ENCODE assay signal across 15 cellular contexts in the genomic region with DNA sequence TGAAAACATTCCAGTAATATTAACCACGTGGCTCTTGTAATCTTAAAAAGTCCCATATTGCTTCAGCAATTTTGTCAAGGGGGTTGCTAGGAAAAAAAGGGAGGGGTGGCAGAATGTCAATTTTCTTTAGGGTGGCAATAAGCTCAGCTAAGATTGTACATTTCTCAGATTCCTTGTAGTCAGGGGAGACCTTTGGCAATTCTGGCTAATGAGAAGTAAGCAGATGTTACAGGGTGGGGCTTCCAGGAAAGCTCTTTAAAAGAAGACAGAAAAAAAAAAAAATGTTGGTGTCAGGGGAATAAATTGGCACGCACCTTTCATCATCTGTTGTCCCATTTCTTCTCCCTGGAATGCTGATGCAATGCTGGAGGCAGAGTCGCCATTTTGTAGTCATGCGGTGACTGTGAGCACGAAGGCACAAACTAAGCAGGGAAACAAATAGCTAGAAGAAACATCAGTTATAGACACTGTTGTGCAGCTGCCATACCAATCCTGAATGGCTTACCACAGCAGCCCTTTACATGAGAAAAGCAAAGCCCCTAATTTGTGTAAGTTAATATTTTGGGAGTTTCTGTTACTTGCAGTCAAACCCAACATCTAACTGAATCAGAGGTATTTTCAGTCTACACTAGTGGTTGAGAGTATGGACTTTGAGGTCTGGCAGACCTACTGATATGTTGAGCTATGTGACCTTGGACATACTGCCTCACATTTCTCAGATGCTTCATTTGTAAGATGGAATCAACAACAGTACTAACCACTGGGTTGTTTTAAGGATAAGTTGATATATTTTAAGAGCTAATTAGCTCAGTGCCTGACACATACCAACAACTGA. TPM values are rescaled to one million over a fixed set of nuclear protein-coding genes. Genes with fewer than 3 reads are reported as not detected.
DNase-seq lines count a peak whose midpoint lies in the region; ATAC-seq and TF ChIP-seq lines count a peak whose summit lies in the region.
"Had no signal": no experiment of that assay in that cellular context is flagged by ENCODE, and none has a peak within 500 bp of the region (broad histone marks: within the 10 kb centered on the region; RNA-seq: fewer than 3 reads in every experiment).

No MANE protein-coding gene starts in this region.

- TF ChIP-seq CTCF in choroid plexus epithelial cell (conservative IDR thresholded peaks at IDR 0.05; ENCODE audit: low read depth, low read length) (no peak), type B pancreatic cell (conservative IDR thresholded peaks at IDR 0.05) (no peak), glutamatergic neuron (IDR thresholded peaks at IDR 0.05; ENCODE audit: partially characterized antibody, unreplicated experiment) (no peak)

- peak overlapping the region; percentile 10; the same call in 1 of the 2 replicates for H3K4me3 ChIP-seq in GM08714 (ENCODE audit: low read length)
- no peak overlapping the region for H3K4me3 ChIP-seq in choroid plexus epithelial cell (ENCODE audit: low read depth, low read length)

- ATAC-seq in GM19395 (IDR thresholded peaks at IDR 0.05; ENCODE audit: unreplicated experiment) = peak; percentile 42
- peak; percentile 28 for ATAC-seq in HG03108 (IDR thresholded peaks at IDR 0.05; ENCODE audit: unreplicated experiment)
- ATAC-seq: naive thymus-derived CD8-positive, alpha-beta T cell had no signal

- H3K27ac Mint-ChIP-seq in type B pancreatic cell (no peak overlapping the region), glutamatergic neuron (ENCODE audit: unreplicated experiment) (no peak overlapping the region)

- H3K4me1 Mint-ChIP-seq in type B pancreatic cell (ENCODE audit: unreplicated experiment) = peaks cover 9% of the 10 kb centered on the region
- H3K4me1 Mint-ChIP-seq in glutamatergic neuron (ENCODE audit: low read depth, unreplicated experiment) = peaks cover 9% of the 10 kb centered on the region

- H3K9me3 Mint-ChIP-seq in type B pancreatic cell = peaks cover 6% of the 10 kb centered on the region
- peaks cover 11% of the 10 kb centered on the region for H3K9me3 Mint-ChIP-seq in glutamatergic neuron (ENCODE audit: unreplicated experiment)

- DNase-seq in choroid plexus epithelial cell (ENCODE audit: low read depth) (peak; percentile 77), type B pancreatic cell (ENCODE audit: extremely low spot score, unreplicated experiment) (no peak), NCI-H1930 (lab: John Stamatoyannopoulos, UW) (no peak), glutamatergic neuron (no peak)
- DNase-seq in stimulated activated CD4-positive, alpha-beta T cell treated with anti-CD3 and anti-CD28 coated beads, Interleukin-4, amount 100 ng/mL, for 1 hour = no peak
- DNase-seq: activated gamma-delta T cell treated with Interleukin-2 at 50 U/mL for 16 hours; COR-L47; effector memory CD4-positive, alpha-beta T cell; naive thymus-derived CD8-positive, alpha-beta T cell; NCI-H1105 treated with DMSO at 0.1 percent for 48 hours; stimulated activated CD4-positive, alpha-beta T cell treated with anti-CD3 and anti-CD28 coated beads, Interleukin-12 subunit alpha, Interleukin-12 subunit beta, amount 100 ng/mL, for 4 hours; stimulated activated naive CD4-positive, alpha-beta T cell treated with Interleukin-2 at 50 U/mL for 16 hours had no signal

- no peaks in the 10 kb centered on the region for H3K27me3 Mint-ChIP-seq in type B pancreatic cell
- H3K27me3 Mint-ChIP-seq in glutamatergic neuron (ENCODE audit: unreplicated experiment) = peaks cover 2% of the 10 kb centered on the region
- H3K27me3 Mint-ChIP-seq: naive thymus-derived CD8-positive, alpha-beta T cell had no signal

- H3K36me3 Mint-ChIP-seq in type B pancreatic cell (no peaks in the 10 kb centered on the region), glutamatergic neuron (ENCODE audit: unreplicated experiment) (peaks cover 16% of the 10 kb centered on the region)

- H3K4me3 Mint-ChIP-seq in type B pancreatic cell = no peak overlapping the region
- H3K4me3 Mint-ChIP-seq in glutamatergic neuron (ENCODE audit: unreplicated experiment) = no peak overlapping the region
- H3K4me3 Mint-ChIP-seq: naive thymus-derived CD8-positive, alpha-beta T cell had no signal

RNA-seq across cellular contexts. Expression of gene MRPS6, which starts 56.0 kb away (rescaled TPM):
- total RNA-seq in type B pancreatic cell (ENCODE audit: low replicate concordance) (40.7 and 74.8 TPM in 2 replicates), glutamatergic neuron (ENCODE audit: unreplicated experiment) (31.6 TPM)

RNA-seq across cellular contexts. Expression of gene SLC5A3, which starts 56.0 kb away (rescaled TPM):
- total RNA-seq in type B pancreatic cell (ENCODE audit: low replicate concordance) (11.9 and 28.8 TPM in 2 replicates), glutamatergic neuron (ENCODE audit: unreplicated experiment) (5.5 TPM)
